ENCODE assay signal across 9 cellular contexts in the genomic region with DNA sequence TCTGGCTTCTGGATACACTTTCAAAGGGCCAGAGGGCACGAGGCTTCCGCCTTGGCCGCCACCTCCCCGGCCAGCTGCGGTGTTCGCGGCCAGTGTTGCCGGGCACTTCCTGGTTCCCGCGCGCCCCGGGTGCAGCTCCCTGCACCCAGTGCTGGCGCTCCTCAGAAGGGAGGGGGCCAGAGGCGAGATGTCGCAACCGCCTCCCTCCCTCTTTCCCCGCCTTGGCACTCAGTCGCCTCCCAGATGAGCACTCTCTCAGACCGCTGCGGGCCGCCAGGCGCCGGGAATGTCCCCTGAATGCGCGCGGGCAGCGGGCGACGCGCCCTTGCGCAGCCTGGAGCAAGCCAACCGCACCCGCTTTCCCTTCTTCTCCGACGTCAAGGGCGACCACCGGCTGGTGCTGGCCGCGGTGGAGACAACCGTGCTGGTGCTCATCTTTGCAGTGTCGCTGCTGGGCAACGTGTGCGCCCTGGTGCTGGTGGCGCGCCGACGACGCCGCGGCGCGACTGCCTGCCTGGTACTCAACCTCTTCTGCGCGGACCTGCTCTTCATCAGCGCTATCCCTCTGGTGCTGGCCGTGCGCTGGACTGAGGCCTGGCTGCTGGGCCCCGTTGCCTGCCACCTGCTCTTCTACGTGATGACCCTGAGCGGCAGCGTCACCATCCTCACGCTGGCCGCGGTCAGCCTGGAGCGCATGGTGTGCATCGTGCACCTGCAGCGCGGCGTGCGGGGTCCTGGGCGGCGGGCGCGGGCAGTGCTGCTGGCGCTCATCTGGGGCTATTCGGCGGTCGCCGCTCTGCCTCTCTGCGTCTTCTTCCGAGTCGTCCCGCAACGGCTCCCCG. TPM values are rescaled to one million over a fixed set of nuclear protein-coding genes. Genes with fewer than 3 reads are reported as not detected.
DNase-seq lines count a peak whose midpoint lies in the region; ATAC-seq and TF ChIP-seq lines count a peak whose summit lies in the region.
"Had no signal": no experiment of that assay in that cellular context is flagged by ENCODE, and none has a peak within 500 bp of the region (broad histone marks: within the 10 kb centered on the region; RNA-seq: fewer than 3 reads in every experiment).

A gene (plus strand): TSS at position 231 of the 842 bp plus-strand sequence. CDS start 56 bp downstream, at position 287.

- H3K36me3 ChIP-seq in iPS-15b (ENCODE audit: control insufficient read depth, insufficient read depth, low read length) (no peaks in the 10 kb centered on the region), gastrocnemius medialis (no peaks in the 10 kb centered on the region)

- peaks cover 9% of the 10 kb centered on the region for H3K4me1 Mint-ChIP-seq in T-helper 17 cell

- peaks cover 91% of the 10 kb centered on the region for H3K27me3 ChIP-seq in iPS-15b (ENCODE audit: control insufficient read depth, insufficient read depth, low read length)
- peaks cover 24 to 32% (median 27%) of the 10 kb centered on the region in 3 donors for H3K27me3 ChIP-seq in gastrocnemius medialis

- DNase-seq in HT-29 (ENCODE audit: low spot score) = peak; percentile 92
- DNase-seq in T-helper 17 cell = no peak
- DNase-seq in gastrocnemius medialis = peak in 1 of 2 donors; percentile 25
- DNase-seq in KG1 (lab: John Stamatoyannopoulos, UW) = no peak

- H3K4me1 ChIP-seq in iPS-15b (ENCODE audit: control insufficient read depth, insufficient read depth, low read length) (no peaks in the 10 kb centered on the region), gastrocnemius medialis (no peaks in the 10 kb centered on the region)

- peaks cover 71% of the 10 kb centered on the region for H3K27me3 Mint-ChIP-seq in T-helper 17 cell

- TF ChIP-seq CTCF in gastrocnemius medialis (IDR thresholded peaks at IDR 0.05 in 4 of 5, conservative IDR thresholded peaks at IDR 0.05 in 1 of 5) = no peak

- H3K27ac Mint-ChIP-seq in T-helper 17 cell = no peak within 1 kb of the TSS
- H3K27ac Mint-ChIP-seq: activated T-helper 2 cell treated with anti-CD3 and anti-CD28 coated beads, Interferon-gamma antibody, Interleukin-2, Interleukin-4, amounts not matched to agents 10 μg/mL and 5 μg/mL and 100 μg/mL, durations not matched to agents 14 hours and 24 hours and 36 hours had no signal

- H3K9me3 ChIP-seq in T-helper 17 cell (ENCODE audit: control insufficient read depth, low read length, poor library complexity, severe bottlenecking) (no peaks in the 10 kb centered on the region), iPS-15b (ENCODE audit: control insufficient read depth, insufficient read depth, low read length) (no peaks in the 10 kb centered on the region), gastrocnemius medialis (no peaks in the 10 kb centered on the region)

- H3K9ac ChIP-seq in iPS-15b (ENCODE audit: low read depth, low read length) = no peak within 1 kb of the TSS

- peak within 1 kb of the TSS; percentile 75 for H3K4me3 ChIP-seq in iPS-15b (ENCODE audit: low read depth, low read length)
- H3K4me3 ChIP-seq in gastrocnemius medialis = peak within 1 kb of the TSS in 3 of 4 donors; percentile 29 to 46 (median 39)

- in situ Hi-C loops in gastrocnemius medialis (cut with MboI; ENCODE audit: low sequenced_read_pairs in 4 of 4) = no loop called here

- intact Hi-C loops in gastrocnemius medialis (cut with DNase I; ENCODE audit: low total_unique reads) = no loop called here

- ATAC-seq in T-helper 17 cell (no peak), gastrocnemius medialis (no peak), HG02840 (IDR thresholded peaks at IDR 0.05; ENCODE audit: low FRiP score, unreplicated experiment) (no peak), GM21423 (IDR thresholded peaks at IDR 0.05; ENCODE audit: unreplicated experiment) (no peak), GM19351 (IDR thresholded peaks at IDR 0.05; ENCODE audit: unreplicated experiment) (no peak)

- TF ChIP-seq POLR2A in gastrocnemius medialis (IDR thresholded peaks at IDR 0.05) = no peak

- H3K36me3 Mint-ChIP-seq in T-helper 17 cell (ENCODE audit: low read depth) = peaks cover 5% of the 10 kb centered on the region

- peak within 1 kb of the TSS; percentile 28 for H3K4me3 Mint-ChIP-seq in T-helper 17 cell

- no peak within 1 kb of the TSS for H3K27ac ChIP-seq in gastrocnemius medialis

RNA-seq across cellular contexts. Expression of the gene that starts here (rescaled TPM):
- 88.1 and 97.9 TPM in 2 replicates for total RNA-seq in HT-29 (2014; rRNA removed; shearing (Covaris generic))
- total RNA-seq in T-helper 17 cell (not detected), gastrocnemius medialis (under 1 TPM in 2 of 4 donors, not detected in 2; 0.10 to 0.17 TPM)
- total RNA-seq: activated T-helper 2 cell treated with anti-CD3 and anti-CD28 coated beads, Interferon-gamma antibody, Interleukin-2, Interleukin-4, amounts not matched to agents 10 μg/mL and 5 μg/mL and 100 μg/mL, durations not matched to agents 14 hours and 24 hours and 36 hours had no signal

Comparison
In these comparisons a context has a peak if more than half of its experiments do, and no peak if none do; other contexts are left out.
1. RNA of the gene that starts here (total RNA-seq): 88.1 to 97.9 TPM in HT-29; 0.10 to 0.17 TPM in gastrocnemius medialis and not detected in T-helper 17 cell; every median in the first group is over 10 times any median in the second.